Comparison of ENCODE assay signal across 15 cellular contexts in the genomic region with DNA sequence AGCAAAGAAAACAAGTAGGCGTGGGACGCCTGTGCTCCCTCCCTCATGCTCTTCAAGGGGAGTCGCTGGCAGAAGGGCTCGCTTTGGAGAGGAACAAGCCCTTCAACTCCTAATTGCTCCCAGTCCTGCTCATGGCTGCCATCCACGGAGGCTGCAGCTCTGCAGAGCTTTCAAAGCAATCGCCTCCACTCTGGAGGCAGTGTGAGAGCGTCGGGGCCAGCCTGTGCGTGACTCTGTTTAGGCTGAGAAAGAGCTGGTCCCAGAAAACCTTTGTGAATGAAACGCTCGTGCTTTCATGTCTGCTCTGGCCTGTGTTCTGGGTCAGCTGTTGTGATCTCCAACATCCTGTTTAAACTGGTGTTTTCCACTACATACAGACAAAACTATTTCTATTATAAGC. TPM values are rescaled to one million over a fixed set of nuclear protein-coding genes. Genes with fewer than 3 reads are reported as not detected.
A peak's percentile ranks its signal among the peaks of the same experiment; 100 is the strongest.
DNase-seq lines count a peak whose midpoint lies in the region; ATAC-seq and TF ChIP-seq lines count a peak whose summit lies in the region.
"Had no signal": no experiment of that assay in that cellular context is flagged by ENCODE, and none has a peak within 500 bp of the region (broad histone marks: within the 10 kb centered on the region; RNA-seq: fewer than 3 reads in every experiment).

No MANE protein-coding gene starts in this region.

- H3K79me2 ChIP-seq in Karpas-422 (ENCODE audit: low read length): no peaks in the 10 kb centered on the region

- H3K27me3 ChIP-seq in skeletal muscle tissue (ENCODE audit: control insufficient read depth in 3 of 3, insufficient read depth in 3 of 3, low read length in 3 of 3) (no peaks in the 10 kb centered on the region), Karpas-422 (ENCODE audit: low read length) (peaks cover 4% of the 10 kb centered on the region; the same call in 1 of the 2 replicates)

- H3K27ac ChIP-seq in skeletal muscle tissue (ENCODE audit: low read depth, low read length): peak overlapping the region; percentile 31
- H3K27ac ChIP-seq in Karpas-422 (ENCODE audit: low read length): no peak overlapping the region

- H3K9me3 ChIP-seq in skeletal muscle tissue (ENCODE audit: control insufficient read depth in 3 of 3, low read length in 3 of 3): peaks cover 0 to 2% (median 0%) of the 10 kb centered on the region in 3 donors
- no peaks in the 10 kb centered on the region; the same call in 1 of the 2 replicates for H3K9me3 ChIP-seq in Karpas-422 (ENCODE audit: low read length)

- H3K9me2 ChIP-seq in Karpas-422 (replicated peaks; ENCODE audit: insufficient read depth, low read length): no peaks in the 10 kb centered on the region

- H3K36me3 ChIP-seq in skeletal muscle tissue (ENCODE audit: control insufficient read depth in 3 of 3, insufficient read depth in 3 of 3, low read length in 3 of 3) (no peaks in the 10 kb centered on the region), Karpas-422 (ENCODE audit: insufficient read depth, low read length) (no peaks in the 10 kb centered on the region)

- H3K4me3 ChIP-seq in choroid plexus epithelial cell (ENCODE audit: low read depth, low read length) (no peak overlapping the region), skeletal muscle tissue (ENCODE audit: low read length in 3 of 3) (no peak overlapping the region), Karpas-422 (ENCODE audit: low read length) (no peak overlapping the region)

- DNase-seq in EH (ENCODE audit: low read depth) (peak; percentile 67), choroid plexus epithelial cell (ENCODE audit: low read depth) (peak; percentile 79), left kidney (ENCODE audit: low read depth, low spot score) (peak; percentile 17), Karpas-422 (no peak), NCI-H510A treated with DMSO at 0.1 percent for 48 hours (lab: John Stamatoyannopoulos, UW) (no peak), NCI-H128 (lab: John Stamatoyannopoulos, UW; ENCODE audit: unreplicated experiment) (no peak)
- DNase-seq: activated CD4-positive, alpha-beta T cell treated with anti-CD3 and anti-CD28 coated beads for 4 hours; islet precursor cell; KBM-7; NCI-H524 treated with DMSO at 0.1 percent for 48 hours; nephron progenitor cell; T-helper 2 cell; trophoblast cell had no signal

- H2AFZ ChIP-seq in Karpas-422 (ENCODE audit: low read length): no peak overlapping the region

- TF ChIP-seq CTCF in choroid plexus epithelial cell (conservative IDR thresholded peaks at IDR 0.05; ENCODE audit: low read depth, low read length): no peak

- no peak overlapping the region for H3K4me2 ChIP-seq in Karpas-422 (ENCODE audit: low read depth, low read length, poor library complexity, severe bottlenecking)

- no peaks in the 10 kb centered on the region for H4K20me1 ChIP-seq in Karpas-422 (ENCODE audit: insufficient read depth, low read depth, low read length)

- ATAC-seq in GM19023 (IDR thresholded peaks at IDR 0.05; ENCODE audit: unreplicated experiment): no peak

- H3K4me1 ChIP-seq in skeletal muscle tissue (ENCODE audit: control insufficient read depth in 3 of 3, insufficient read depth in 3 of 3, low read length in 3 of 3) (no peaks in the 10 kb centered on the region), Karpas-422 (ENCODE audit: low read length) (peaks cover 7% of the 10 kb centered on the region)

- H3K9ac ChIP-seq in skeletal muscle tissue (ENCODE audit: low read depth in 1 of 3, low read length in 3 of 3) (no peak overlapping the region), Karpas-422 (ENCODE audit: low read length) (no peak overlapping the region)

RNA-seq across cellular contexts. Expression of gene RUNX1, which starts 23.9 kb away (rescaled TPM):
- total RNA-seq in skeletal muscle tissue: 7.8 TPM
- total RNA-seq in Karpas-422 (2014; rRNA removed; shearing (Covaris generic); ENCODE audit: low replicate concordance): 19.2 and 20.5 TPM in 2 replicates

Comparison
In these comparisons a context has a peak if more than half of its experiments do, and no peak if none do; other contexts are left out.
1. DNase-seq: peak in EH (single experiment), choroid plexus epithelial cell (single experiment) and left kidney (single experiment); none in Karpas-422 (single experiment), NCI-H510A treated with DMSO at 0.1 percent for 48 hours (single experiment) and NCI-H128 (single experiment).